38 cellular contexts compared by ENCODE assay signal in genomic region chr20:7232796-7233195, GRCh38.
"Had no signal": no experiment of that assay in that cellular context is flagged by ENCODE, and none has a peak within 500 bp of the region (broad histone marks: within the 10 kb centered on the region; RNA-seq: fewer than 3 reads in every experiment).

No MANE protein-coding gene starts in this region.

- ATAC-seq: activated naive CD4-positive, alpha-beta T cell treated with anti-CD3 and anti-CD28 coated beads, Interleukin-2, amount 50 U/mL, for 72 hours; activated T-cell treated with anti-CD3 and anti-CD28 coated beads, Interleukin-2, amount 50 U/mL, for 4 hours; body of pancreas; Right ventricle myocardium inferior; SK-N-SH treated with all-trans-retinoic acid at 6 μM for 48 hours had no signal

- H3K9me3 ChIP-seq: body of pancreas, MG63, Peyer's patch had no signal

- H3K4me3 ChIP-seq: adrenal gland, body of pancreas, breast epithelium, MG63, Peyer's patch had no signal

- H3K27ac ChIP-seq: adrenal gland, body of pancreas, breast epithelium, Peyer's patch, VCaP had no signal

- FAIRE-seq: astrocyte had no signal

- H3K4me1 ChIP-seq: adrenal gland, body of pancreas, breast epithelium, Peyer's patch had no signal

- H3K27me3 ChIP-seq: adrenal gland, body of pancreas, breast epithelium, MG63, Peyer's patch had no signal

- DNase-seq: activated B cell treated with CpG ODN at 0.5 μM for 24 hours; activated CD4-positive, alpha-beta memory T cell treated with anti-CD3 and anti-CD28 coated beads for 36 hours; activated CD4-positive, alpha-beta T cell treated with anti-CD3 and anti-CD28 coated beads for 4 hours; activated CD4-positive, alpha-beta T cell treated with anti-CD3 and anti-CD28 coated beads, Interleukin-2, amount 50 U/mL, for 1 hour; activated CD4-positive, CD25-positive, alpha-beta regulatory T cell treated with anti-CD3 and anti-CD28 coated beads, Interleukin-2, amount 50 U/mL, for 72 hours; activated CD8-positive, alpha-beta memory T cell treated with anti-CD3 and anti-CD28 coated beads, Interleukin-2, amount 50 U/mL, for 4 hours; activated gamma-delta T cell treated with Interleukin-2 at 50 U/mL for 16 hours; activated naive CD4-positive, alpha-beta T cell treated with anti-CD3 and anti-CD28 coated beads for 36 hours; activated T-cell treated with anti-CD3 and anti-CD28 coated beads for 4 hours; activated T-cell treated with anti-CD3 and anti-CD28 coated beads, Interleukin-2, amount 50 U/mL, for 4 hours; adrenal gland; body of pancreas; caudate nucleus; cerebellar nuclear complex; Karpas-422; KBM-7; MG63; NCI-H1092 treated with DMSO at 0.1 percent for 48 hours; NCI-H1417; NCI-H146; NCI-H187; NCI-H2029 treated with DMSO at 0.1 percent for 48 hours; NCI-H2107; NCI-H2171; NCI-H446 treated with DMSO at 0.1 percent for 48 hours; NCI-H524; Peyer's patch; RPMI8226; SIG-M5; T-helper 1 cell; T-helper 2 cell; T-helper 9 cell had no signal

- H3K36me3 ChIP-seq: adrenal gland, breast epithelium, MG63, Peyer's patch had no signal
